17 cellular contexts compared by ENCODE assay signal in genomic region chr3:24197809-24198208, GRCh38.
A peak's percentile ranks its signal among the peaks of the same experiment; 100 is the strongest.
DNase-seq lines count a peak whose midpoint lies in the region; ATAC-seq, FAIRE-seq and TF ChIP-seq lines count a peak whose summit lies in the region.
"Had no signal": no experiment of that assay in that cellular context is flagged by ENCODE, and none has a peak within 500 bp of the region (broad histone marks: within the 10 kb centered on the region; RNA-seq: fewer than 3 reads in every experiment).

No MANE protein-coding gene starts in this region.

- no peaks in the 10 kb centered on the region for H3K36me3 ChIP-seq in body of pancreas (replicated peaks in 1 of 2; ENCODE audit: insufficient read depth in 1 of 2, low read depth in 2 of 2)

- H3K4me3 ChIP-seq in A549 (no peak overlapping the region), body of pancreas (no peak overlapping the region)
- H3K4me3 ChIP-seq: GM12878 had no signal

- H3K27me3 Mint-ChIP-seq in activated T-cell treated with anti-CD3 and anti-CD28 coated beads, Interleukin-2, amount 50 U/mL, for 24 hours = peaks cover 18% of the 10 kb centered on the region

- no peaks in the 10 kb centered on the region for H3K36me3 Mint-ChIP-seq in activated T-cell treated with anti-CD3 and anti-CD28 coated beads, Interleukin-2, amount 50 U/mL, for 24 hours (ENCODE audit: low read depth)

- H3K27me3 ChIP-seq in body of pancreas = no peaks in the 10 kb centered on the region

- POLR2A ChIA-PET in A549 (lab: Yijun Ruan, JAX) = no interaction called here

- FAIRE-seq in A549 (lab: Jason Lieb, UNC) (no peak), RCC 7860 (lab: Jason Lieb, UNC) (no peak)
- FAIRE-seq: GM12878, GM18507 had no signal

- H3K4me1 Mint-ChIP-seq in activated T-cell treated with anti-CD3 and anti-CD28 coated beads, Interleukin-2, amount 50 U/mL, for 24 hours (ENCODE audit: low read depth) = no peaks in the 10 kb centered on the region

- CTCF ChIA-PET in A549 (lab: Yijun Ruan, JAX) = interaction anchor here (0.6 to 1.3 kb wide), 3 partner anchors 12 to 689 kb away, joined by 3 read pairs; no protein-coding TSS in a partner anchor

- TF ChIP-seq EP300 in A549 (IDR thresholded peaks at IDR 0.05) = no peak

- TF ChIP-seq POLR2A in A549 (IDR thresholded peaks at IDR 0.05; ENCODE audit: low read length) = no peak
- TF ChIP-seq POLR2A in body of pancreas (IDR thresholded peaks at IDR 0.05) = no peak

- H3K9me3 ChIP-seq in A549 (no peaks in the 10 kb centered on the region), body of pancreas (no peaks in the 10 kb centered on the region)

- no peak overlapping the region for H3K4me2 ChIP-seq in A549

- DNase-seq in A549 (ENCODE audit: low read depth in 1 of 2, low spot score in 1 of 2) = peak in 1 of 2 experiments; percentile 6
- peak; percentile 28 for DNase-seq in HuH-7 (ENCODE audit: low spot score)
- DNase-seq in body of pancreas = peak; percentile 12 to 48 (median 20)
- DNase-seq in islet precursor cell = peak; percentile 89
- DNase-seq in mesenteric fat pad (ENCODE audit: low spot score) = no peak
- DNase-seq in activated T-cell treated with anti-CD3 and anti-CD28 coated beads, Interleukin-2, amount 50 U/mL, for 24 hours = no peak
- no peak for DNase-seq in RCC 7860 (ENCODE audit: low spot score)
- no peak for DNase-seq in kidney glomerular epithelial cell (lab: John Stamatoyannopoulos, UW)
- DNase-seq: NCI-H1092, NCI-H1694, NCI-H2107, NCI-H774, RPMI8226 had no signal

- peak; percentile 34 to 58; a peak in 3 of 6 replicates for ATAC-seq in A549
- peak; percentile 33 for ATAC-seq in body of pancreas
- ATAC-seq: GM12878, HCT116 had no signal

- no peak for TF ChIP-seq CTCF in A549 (IDR thresholded peaks at IDR 0.05)
- TF ChIP-seq CTCF in body of pancreas (IDR thresholded peaks at IDR 0.05) = peak in 3 of 7 experiments; percentile 9 to 38 (median 19)

- no peak overlapping the region for H3K27ac Mint-ChIP-seq in activated T-cell treated with anti-CD3 and anti-CD28 coated beads, Interleukin-2, amount 50 U/mL, for 24 hours

- H3K4me1 ChIP-seq in A549 (no peaks in the 10 kb centered on the region), body of pancreas (peaks cover 4% of the 10 kb centered on the region)

- WGBS in A549 (ENCODE audit: missing lambda C conversion rate) = 93% methylated on average over 5 of the region's 5 CpGs
- 34 to 35% methylated on average over 5 of the region's 5 CpGs for WGBS in body of pancreas, 2 donors

- no peak for TF ChIP-seq RAD21 in A549 (conservative IDR thresholded peaks at IDR 0.05 in 1 of 2, IDR thresholded peaks at IDR 0.05 in 1 of 2)

- H3K9me3 Mint-ChIP-seq in activated T-cell treated with anti-CD3 and anti-CD28 coated beads, Interleukin-2, amount 50 U/mL, for 24 hours = no peaks in the 10 kb centered on the region

- no peak overlapping the region for H3K27ac ChIP-seq in A549
- no peak overlapping the region for H3K27ac ChIP-seq in body of pancreas
- H3K27ac ChIP-seq: C4-2B had no signal

- no peak overlapping the region for H3K4me3 Mint-ChIP-seq in activated T-cell treated with anti-CD3 and anti-CD28 coated beads, Interleukin-2, amount 50 U/mL, for 24 hours

- intact Hi-C loops in body of pancreas (cut with DNase I) = no loop called here

TF ChIP-seq in A549, 52 proteins besides CTCF, POLR2A, EP300 and RAD21:
- TF ChIP-seq E2F6 (IDR thresholded peaks at IDR 0.05; ENCODE audit: borderline replicate concordance, low read depth) = no peak
- no peak for TF ChIP-seq CEBPB (IDR thresholded peaks at IDR 0.05)
- TF ChIP-seq POLR2AphosphoS2 (conservative IDR thresholded peaks at IDR 0.05; ENCODE audit: low read length) = no peak
- no peak for TF ChIP-seq ESRRA (IDR thresholded peaks at IDR 0.05; ENCODE audit: borderline replicate concordance, low read length)
- no peak for TF ChIP-seq RFX5 (IDR thresholded peaks at IDR 0.05)
- no peak for TF ChIP-seq JUNB (IDR thresholded peaks at IDR 0.05)
- no peak for TF ChIP-seq MYC (IDR thresholded peaks at IDR 0.05; ENCODE audit: borderline replicate concordance, low read length)
- TF ChIP-seq, protein P1, sequence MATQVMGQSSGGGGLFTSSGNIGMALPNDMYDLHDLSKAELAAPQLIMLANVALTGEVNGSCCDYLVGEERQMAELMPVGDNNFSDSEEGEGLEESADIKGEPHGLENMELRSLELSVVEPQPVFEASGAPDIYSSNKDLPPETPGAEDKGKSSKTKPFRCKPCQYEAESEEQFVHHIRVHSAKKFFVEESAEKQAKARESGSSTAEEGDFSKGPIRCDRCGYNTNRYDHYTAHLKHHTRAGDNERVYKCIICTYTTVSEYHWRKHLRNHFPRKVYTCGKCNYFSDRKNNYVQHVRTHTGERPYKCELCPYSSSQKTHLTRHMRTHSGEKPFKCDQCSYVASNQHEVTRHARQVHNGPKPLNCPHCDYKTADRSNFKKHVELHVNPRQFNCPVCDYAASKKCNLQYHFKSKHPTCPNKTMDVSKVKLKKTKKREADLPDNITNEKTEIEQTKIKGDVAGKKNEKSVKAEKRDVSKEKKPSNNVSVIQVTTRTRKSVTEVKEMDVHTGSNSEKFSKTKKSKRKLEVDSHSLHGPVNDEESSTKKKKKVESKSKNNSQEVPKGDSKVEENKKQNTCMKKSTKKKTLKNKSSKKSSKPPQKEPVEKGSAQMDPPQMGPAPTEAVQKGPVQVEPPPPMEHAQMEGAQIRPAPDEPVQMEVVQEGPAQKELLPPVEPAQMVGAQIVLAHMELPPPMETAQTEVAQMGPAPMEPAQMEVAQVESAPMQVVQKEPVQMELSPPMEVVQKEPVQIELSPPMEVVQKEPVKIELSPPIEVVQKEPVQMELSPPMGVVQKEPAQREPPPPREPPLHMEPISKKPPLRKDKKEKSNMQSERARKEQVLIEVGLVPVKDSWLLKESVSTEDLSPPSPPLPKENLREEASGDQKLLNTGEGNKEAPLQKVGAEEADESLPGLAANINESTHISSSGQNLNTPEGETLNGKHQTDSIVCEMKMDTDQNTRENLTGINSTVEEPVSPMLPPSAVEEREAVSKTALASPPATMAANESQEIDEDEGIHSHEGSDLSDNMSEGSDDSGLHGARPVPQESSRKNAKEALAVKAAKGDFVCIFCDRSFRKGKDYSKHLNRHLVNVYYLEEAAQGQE (IDR thresholded peaks at IDR 0.05) = no peak
- TF ChIP-seq PBX3 (IDR thresholded peaks at IDR 0.05) = no peak
- no peak for TF ChIP-seq HEYL (CRISPR knock-in tag; IDR thresholded peaks at IDR 0.05)
- no peak for TF ChIP-seq HDAC2 (IDR thresholded peaks at IDR 0.05)
- no peak for TF ChIP-seq USF2 (IDR thresholded peaks at IDR 0.05)
- TF ChIP-seq FOSL2 (IDR thresholded peaks at IDR 0.05) = no peak
- TF ChIP-seq FOSL2 (CRISPR knock-in tag; IDR thresholded peaks at IDR 0.05) = no peak
- TF ChIP-seq PHF8 (IDR thresholded peaks at IDR 0.05; ENCODE audit: borderline replicate concordance, low read depth) = no peak
- no peak for TF ChIP-seq JUN (IDR thresholded peaks at IDR 0.05)
- no peak for TF ChIP-seq ZFP36 (IDR thresholded peaks at IDR 0.05; ENCODE audit: borderline replicate concordance, partially characterized antibody)
- TF ChIP-seq, protein P2, sequence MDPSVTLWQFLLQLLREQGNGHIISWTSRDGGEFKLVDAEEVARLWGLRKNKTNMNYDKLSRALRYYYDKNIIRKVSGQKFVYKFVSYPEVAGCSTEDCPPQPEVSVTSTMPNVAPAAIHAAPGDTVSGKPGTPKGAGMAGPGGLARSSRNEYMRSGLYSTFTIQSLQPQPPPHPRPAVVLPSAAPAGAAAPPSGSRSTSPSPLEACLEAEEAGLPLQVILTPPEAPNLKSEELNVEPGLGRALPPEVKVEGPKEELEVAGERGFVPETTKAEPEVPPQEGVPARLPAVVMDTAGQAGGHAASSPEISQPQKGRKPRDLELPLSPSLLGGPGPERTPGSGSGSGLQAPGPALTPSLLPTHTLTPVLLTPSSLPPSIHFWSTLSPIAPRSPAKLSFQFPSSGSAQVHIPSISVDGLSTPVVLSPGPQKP (IDR thresholded peaks at IDR 0.05; ENCODE audit: low read depth, low read length) = no peak
- no peak for TF ChIP-seq FOXS1 (CRISPR knock-in tag; IDR thresholded peaks at IDR 0.05)
- no peak for TF ChIP-seq SREBF2 (IDR thresholded peaks at IDR 0.05)
- TF ChIP-seq KDM1A (IDR thresholded peaks at IDR 0.05; ENCODE audit: low read depth) = no peak

Comparison
In these comparisons a context has a peak if more than half of its experiments do, and no peak if none do; other contexts are left out.
1. DNase-seq: peak in HuH-7 (single experiment), body of pancreas (4 of 4) and islet precursor cell (single experiment); none in mesenteric fat pad (single experiment), activated T-cell treated with anti-CD3 and anti-CD28 coated beads, Interleukin-2, amount 50 U/mL, for 24 hours (single experiment), RCC 7860 (single experiment) and kidney glomerular epithelial cell (single experiment).